ENCODE assay signal across 12 cellular contexts in the genomic region with DNA sequence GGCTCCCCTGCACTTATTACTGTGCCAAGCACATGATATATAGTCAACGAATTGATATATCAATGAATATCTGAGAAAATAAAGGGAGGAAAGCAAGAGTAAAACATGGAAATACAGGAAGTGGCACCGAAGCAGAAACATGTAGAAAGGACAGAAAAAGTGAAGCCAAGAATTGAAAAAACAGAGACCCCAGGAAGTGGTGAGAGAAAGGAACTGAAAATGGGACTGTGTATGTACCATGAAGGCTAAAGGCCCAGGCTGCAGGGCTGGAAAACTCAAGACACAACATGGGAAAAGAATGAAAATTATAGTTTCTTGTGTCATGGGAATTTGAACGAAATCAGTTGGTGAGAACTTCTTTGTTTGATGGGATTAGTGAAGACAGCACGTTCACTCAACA.
A peak's percentile ranks its signal among the peaks of the same experiment; 100 is the strongest.
DNase-seq lines count a peak whose midpoint lies in the region; ATAC-seq and TF ChIP-seq lines count a peak whose summit lies in the region.
"Had no signal": no experiment of that assay in that cellular context is flagged by ENCODE, and none has a peak within 500 bp of the region (broad histone marks: within the 10 kb centered on the region; RNA-seq: fewer than 3 reads in every experiment).

No MANE protein-coding gene starts in this region.

- ATAC-seq in DND-41 (ENCODE audit: insufficient read depth, low read depth) = no peak
- ATAC-seq in T-helper 17 cell = no peak
- ATAC-seq in GM19463 (IDR thresholded peaks at IDR 0.05; ENCODE audit: unreplicated experiment) = no peak
- no peak for ATAC-seq in T-cell (replicated peaks in 1 of 4)

- peaks cover 59% of the 10 kb centered on the region for H3K4me1 Mint-ChIP-seq in T-helper 17 cell
- H3K4me1 Mint-ChIP-seq in neural progenitor cell = peaks cover 13% of the 10 kb centered on the region
- H3K4me1 Mint-ChIP-seq in T-cell = peaks cover 53 to 81% (median 67%) of the 10 kb centered on the region in 3 donors

- peak overlapping the region; percentile 72 for H3K4me2 ChIP-seq in BLaER1
- no peak overlapping the region for H3K4me2 ChIP-seq in DND-41 (ENCODE audit: insufficient read depth, low read length)
- H3K4me2 ChIP-seq in neural progenitor cell = no peak overlapping the region

- H3K4me3 ChIP-seq in BLaER1 (no peak overlapping the region), DND-41 (ENCODE audit: low read depth in 1 of 2, low read length in 2 of 2) (no peak overlapping the region), mucosa of rectum (ENCODE audit: low read length in 2 of 2) (no peak overlapping the region), neural progenitor cell (no peak overlapping the region)
- H3K4me3 ChIP-seq: pancreas, tibial artery had no signal

- TF ChIP-seq CTCF in DND-41 (IDR thresholded peaks at IDR 0.05; ENCODE audit: borderline replicate concordance, extremely low read depth, low read length, poor library complexity, severe bottlenecking) (no peak), neural progenitor cell (IDR thresholded peaks at IDR 0.05) (no peak)

- POLR2A ChIA-PET in T-cell (lab: Charles Lee) = no interaction called here

- peaks cover 82% of the 10 kb centered on the region for H3K4me1 ChIP-seq in BLaER1
- peaks cover 30% of the 10 kb centered on the region for H3K4me1 ChIP-seq in DND-41 (ENCODE audit: insufficient read depth, low read length)
- H3K4me1 ChIP-seq in mucosa of rectum (ENCODE audit: control insufficient read depth in 2 of 2, insufficient read depth in 2 of 2, low read length in 2 of 2) = no peaks in the 10 kb centered on the region
- peaks cover 2% of the 10 kb centered on the region for H3K4me1 ChIP-seq in neural progenitor cell
- H3K4me1 ChIP-seq: pancreas, tibial artery had no signal

- H3F3A ChIP-seq in neural progenitor cell (ENCODE audit: low read depth) = no peaks in the 10 kb centered on the region

- H4K20me1 ChIP-seq in BLaER1 (no peaks in the 10 kb centered on the region), DND-41 (ENCODE audit: insufficient read depth, low read length) (no peaks in the 10 kb centered on the region), neural progenitor cell (ENCODE audit: low read depth) (no peaks in the 10 kb centered on the region)

- H3K27me3 Mint-ChIP-seq in T-helper 17 cell (no peaks in the 10 kb centered on the region), neural progenitor cell (ENCODE audit: insufficient read depth, low read depth) (peaks cover 6% of the 10 kb centered on the region), T-cell (no peaks in the 10 kb centered on the region)

- H3K4me3 Mint-ChIP-seq in T-helper 17 cell = no peak overlapping the region
- H3K4me3 Mint-ChIP-seq in neural progenitor cell = no peak overlapping the region
- no peak overlapping the region for H3K4me3 Mint-ChIP-seq in T-cell

- H3K27me3 ChIP-seq in BLaER1 = no peaks in the 10 kb centered on the region
- H3K27me3 ChIP-seq in DND-41 (ENCODE audit: insufficient read depth, low read length, poor library complexity) = peaks cover under 1% of the 10 kb centered on the region
- no peaks in the 10 kb centered on the region for H3K27me3 ChIP-seq in mucosa of rectum (ENCODE audit: control insufficient read depth in 2 of 2, insufficient read depth in 2 of 2, low read length in 2 of 2)
- no peaks in the 10 kb centered on the region for H3K27me3 ChIP-seq in neural progenitor cell
- H3K27me3 ChIP-seq: pancreas, tibial artery had no signal

- H3K27ac ChIP-seq in BLaER1 (peak overlapping the region; percentile 64), DND-41 (ENCODE audit: low read length) (peak overlapping the region; percentile 36; the same call in 1 of the 2 replicates), mucosa of rectum (ENCODE audit: low read depth in 2 of 2, low read length in 2 of 2) (peak overlapping the region; percentile 23 to 34), neural progenitor cell (no peak overlapping the region)
- H3K27ac ChIP-seq: tibial artery, VCaP had no signal

- CTCF ChIA-PET in T-cell (lab: Charles Lee) = no interaction called here

- H3K9me3 Mint-ChIP-seq in neural progenitor cell = no peaks in the 10 kb centered on the region
- H3K9me3 Mint-ChIP-seq in T-cell = no peaks in the 10 kb centered on the region

- H3K36me3 Mint-ChIP-seq in T-helper 17 cell (ENCODE audit: low read depth) = peaks cover 2% of the 10 kb centered on the region
- H3K36me3 Mint-ChIP-seq in neural progenitor cell = no peaks in the 10 kb centered on the region
- H3K36me3 Mint-ChIP-seq in T-cell = no peaks in the 10 kb centered on the region

- H3K27ac Mint-ChIP-seq in T-helper 17 cell (peak overlapping the region; percentile 44), neural progenitor cell (no peak overlapping the region), T-cell (no peak overlapping the region)

- H3K9ac ChIP-seq in BLaER1 (no peak overlapping the region), DND-41 (ENCODE audit: low read depth, low read length) (no peak overlapping the region), mucosa of rectum (ENCODE audit: low read depth in 1 of 2, low read length in 2 of 2) (no peak overlapping the region), neural progenitor cell (no peak overlapping the region)

- DNase-seq in DND-41 (no peak), T-helper 17 cell (no peak), neural progenitor cell (ENCODE audit: low spot score) (no peak), NCI-H510A (lab: John Stamatoyannopoulos, UW) (no peak), T-cell (no peak)
- DNase-seq: NCI-H2081 had no signal

- no peaks in the 10 kb centered on the region for H3K9me3 ChIP-seq in BLaER1
- no peaks in the 10 kb centered on the region for H3K9me3 ChIP-seq in DND-41 (ENCODE audit: insufficient read depth, low read length, severe bottlenecking)
- no peaks in the 10 kb centered on the region for H3K9me3 ChIP-seq in T-helper 17 cell (ENCODE audit: control insufficient read depth, low read length, poor library complexity, severe bottlenecking)
- H3K9me3 ChIP-seq in mucosa of rectum (ENCODE audit: control insufficient read depth in 2 of 2, low read length in 2 of 2) = no peaks in the 10 kb centered on the region
- no peaks in the 10 kb centered on the region for H3K9me3 ChIP-seq in neural progenitor cell (ENCODE audit: low read depth)
- H3K9me3 ChIP-seq: pancreas, tibial artery had no signal

- H3K79me2 ChIP-seq in DND-41 (ENCODE audit: insufficient read depth, low read length) (no peaks in the 10 kb centered on the region), neural progenitor cell (ENCODE audit: low read depth) (no peaks in the 10 kb centered on the region)

- no peaks in the 10 kb centered on the region for H3K36me3 ChIP-seq in BLaER1
- H3K36me3 ChIP-seq in DND-41 (ENCODE audit: insufficient read depth, low read length) = no peaks in the 10 kb centered on the region
- H3K36me3 ChIP-seq in mucosa of rectum (ENCODE audit: control insufficient read depth in 2 of 2, insufficient read depth in 2 of 2, low read length in 2 of 2) = no peaks in the 10 kb centered on the region
- H3K36me3 ChIP-seq in neural progenitor cell = no peaks in the 10 kb centered on the region
- H3K36me3 ChIP-seq: pancreas, tibial artery had no signal

- H2AFZ ChIP-seq in DND-41 (ENCODE audit: low read depth, low read length) (peak overlapping the region; percentile 41; the same call in 1 of the 2 replicates), neural progenitor cell (replicated peaks) (no peak overlapping the region)
